Comparison of ENCODE assay signal across 9 cellular contexts in genomic region chr1:10431065-10431730, GRCh38. TPM values are rescaled to one million over a fixed set of nuclear protein-coding genes. Genes with fewer than 3 reads are reported as not detected.
DNase-seq lines count a peak whose midpoint lies in the region; ATAC-seq, FAIRE-seq and TF ChIP-seq lines count a peak whose summit lies in the region.
"Had no signal": no experiment of that assay in that cellular context is flagged by ENCODE, and none has a peak within 500 bp of the region (broad histone marks: within the 10 kb centered on the region; RNA-seq: fewer than 3 reads in every experiment).

No MANE protein-coding gene starts in this region.

- peak overlapping the region; percentile 95 for H3K9ac ChIP-seq in Karpas-422 (ENCODE audit: low read length)
- H3K9ac ChIP-seq in keratinocyte (ENCODE audit: control insufficient read depth, extremely low read depth, insufficient read depth, low read length) = peak overlapping the region; percentile 93

- no peaks in the 10 kb centered on the region for H3K27me3 Mint-ChIP-seq in activated naive CD8-positive, alpha-beta T cell treated with anti-CD3 and anti-CD28 coated beads, Interleukin-2, amount 10 ng/mL, durations not matched to agents 7 days and 5 days

- no peaks in the 10 kb centered on the region for H4K20me1 ChIP-seq in Karpas-422 (ENCODE audit: insufficient read depth, low read depth, low read length)
- no peaks in the 10 kb centered on the region for H4K20me1 ChIP-seq in keratinocyte (ENCODE audit: control insufficient read depth, extremely low read depth, insufficient read depth, low read length)

- no peaks in the 10 kb centered on the region for H3K9me1 ChIP-seq in keratinocyte (ENCODE audit: control insufficient read depth, extremely low read depth, insufficient read depth, low read length)

- POLR2A ChIA-PET in activated naive CD8-positive, alpha-beta T cell treated with anti-CD3 and anti-CD28 coated beads, Interleukin-2, amount 10 ng/mL, durations not matched to agents 7 days and 5 days (lab: Charles Lee) = interaction anchor here (0.6 to 3.1 kb wide), 9 partner anchors 9 to 246 kb away, joined by 3 to 24 read pairs (median 3); partner anchors contain the start of gene PGD

- H3K36me3 ChIP-seq in Karpas-422 (ENCODE audit: insufficient read depth, low read length) (no peaks in the 10 kb centered on the region), keratinocyte (ENCODE audit: control insufficient read depth in 2 of 2, extremely low read depth in 1 of 2, insufficient read depth in 2 of 2, low read length in 2 of 2) (peaks cover 0 to 2% of the 10 kb centered on the region in 2 experiments)

- H3K4me3 Mint-ChIP-seq in activated naive CD8-positive, alpha-beta T cell treated with anti-CD3 and anti-CD28 coated beads, Interleukin-2, amount 10 ng/mL, durations not matched to agents 7 days and 5 days = peak overlapping the region; percentile 92

- H3K4me1 ChIP-seq in Karpas-422 (ENCODE audit: low read length) (peaks cover 40% of the 10 kb centered on the region), keratinocyte (ENCODE audit: control insufficient read depth, extremely low read depth, insufficient read depth, low read length) (peaks cover 12% of the 10 kb centered on the region)

- no peaks in the 10 kb centered on the region for H3K9me3 Mint-ChIP-seq in activated naive CD8-positive, alpha-beta T cell treated with anti-CD3 and anti-CD28 coated beads, Interleukin-2, amount 10 ng/mL, durations not matched to agents 7 days and 5 days

- no peak for TF ChIP-seq CTCF in keratinocyte (optimal IDR thresholded peaks at IDR 0.05 in 1 of 3, IDR thresholded peaks at IDR 0.05 in 1 of 3, conservative IDR thresholded peaks at IDR 0.05 in 1 of 3; ENCODE audit: extremely low read depth in 1 of 3, insufficient read depth in 2 of 3, low read length in 3 of 3)

- peak overlapping the region; percentile 83 for H3K27ac Mint-ChIP-seq in activated naive CD8-positive, alpha-beta T cell treated with anti-CD3 and anti-CD28 coated beads, Interleukin-2, amount 10 ng/mL, durations not matched to agents 7 days and 5 days

- H3K4me2 ChIP-seq in Karpas-422 (ENCODE audit: low read depth, low read length, poor library complexity, severe bottlenecking) = peak overlapping the region; percentile 86
- H3K4me2 ChIP-seq in keratinocyte (ENCODE audit: control insufficient read depth, extremely low read depth, insufficient read depth, low read depth, low read length) = peak overlapping the region; percentile 99

- H3K9me3 ChIP-seq in Karpas-422 (ENCODE audit: low read length) (no peaks in the 10 kb centered on the region), keratinocyte (ENCODE audit: control insufficient read depth, low read depth, low read length) (no peaks in the 10 kb centered on the region)

- no peaks in the 10 kb centered on the region for H3K9me2 ChIP-seq in Karpas-422 (replicated peaks; ENCODE audit: insufficient read depth, low read length)

- peak; percentile 5 for ATAC-seq in activated naive CD8-positive, alpha-beta T cell treated with anti-CD3 and anti-CD28 coated beads, Interleukin-2, amount 10 ng/mL, durations not matched to agents 7 days and 5 days (ENCODE audit: low read depth)
- no peak for ATAC-seq in HG02763 (IDR thresholded peaks at IDR 0.05; ENCODE audit: unreplicated experiment)
- ATAC-seq in HG03521 (IDR thresholded peaks at IDR 0.05; ENCODE audit: unreplicated experiment) = no peak

- peak; percentile 35 for DNase-seq in Daoy (ENCODE audit: low read depth)
- DNase-seq in Karpas-422 = peak; percentile 74
- no peak for DNase-seq in activated naive CD8-positive, alpha-beta T cell treated with anti-CD3 and anti-CD28 coated beads, Interleukin-2, amount 10 ng/mL, durations not matched to agents 7 days and 5 days
- no peak for DNase-seq in keratinocyte (ENCODE audit: low read depth, low spot score)
- peak; percentile 14 for DNase-seq in stromal cell of bone marrow (ENCODE audit: low read depth)
- DNase-seq in H4 (ENCODE audit: low spot score) = no peak

- H3K4me3 ChIP-seq in Karpas-422 (ENCODE audit: low read length) (peak overlapping the region; percentile 95), keratinocyte (ENCODE audit: control insufficient read depth in 2 of 3, extremely low read depth in 1 of 3, insufficient read depth in 2 of 3, low read depth in 1 of 3, low read length in 3 of 3) (peak overlapping the region; percentile 72 to 90 (median 80))

- dilution Hi-C loops in keratinocyte (cut with MboI; ENCODE audit: extremely low pct_ligation_motif_present, low sequenced_read_pairs) = no loop called here

- peak overlapping the region; percentile 77 for H2AFZ ChIP-seq in Karpas-422 (ENCODE audit: low read length)
- H2AFZ ChIP-seq in keratinocyte (ENCODE audit: control insufficient read depth, low read length) = peak overlapping the region; percentile 99

- no peaks in the 10 kb centered on the region for H3K36me3 Mint-ChIP-seq in activated naive CD8-positive, alpha-beta T cell treated with anti-CD3 and anti-CD28 coated beads, Interleukin-2, amount 10 ng/mL, durations not matched to agents 7 days and 5 days

- H3K27me3 ChIP-seq in Karpas-422 (ENCODE audit: low read length) (no peaks in the 10 kb centered on the region; the same call in 1 of the 2 replicates), keratinocyte (ENCODE audit: control insufficient read depth, extremely low read depth, insufficient read depth, low read length) (no peaks in the 10 kb centered on the region)

- H3K79me2 ChIP-seq in Karpas-422 (ENCODE audit: low read length) (peaks cover 42% of the 10 kb centered on the region), keratinocyte (ENCODE audit: control insufficient read depth, insufficient read depth, low read length) (peaks cover 10% of the 10 kb centered on the region)

- peaks cover 19% of the 10 kb centered on the region for H3K4me1 Mint-ChIP-seq in activated naive CD8-positive, alpha-beta T cell treated with anti-CD3 and anti-CD28 coated beads, Interleukin-2, amount 10 ng/mL, durations not matched to agents 7 days and 5 days

- H3K27ac ChIP-seq in Karpas-422 (ENCODE audit: low read length) = peak overlapping the region; percentile 59; the same call in 1 of the 2 replicates
- H3K27ac ChIP-seq in keratinocyte (ENCODE audit: control insufficient read depth, insufficient read depth, low read length) = peak overlapping the region; percentile 79

- FAIRE-seq in keratinocyte (lab: Jason Lieb, UNC) = no peak

RNA-seq across cellular contexts. Expression of gene CENPS, which starts 1.0 kb away (rescaled TPM):
- 19.1 and 52.1 TPM in 2 replicates for total RNA-seq in Daoy (2014; rRNA removed; shearing (Covaris generic))
- 10.6 and 19.8 TPM in 2 replicates for total RNA-seq in Karpas-422 (2014; rRNA removed; shearing (Covaris generic); ENCODE audit: low replicate concordance)
- 10 to 100 TPM; 10.0 to 11.5 TPM for total RNA-seq in activated naive CD8-positive, alpha-beta T cell treated with anti-CD3 and anti-CD28 coated beads, Interleukin-2, amount 10 ng/mL, durations not matched to agents 7 days and 5 days
- polyA plus RNA-seq in keratinocyte = 4.6 to 13.3 TPM (median 10.3 TPM) in 3 replicates
- polyA plus RNA-seq in keratinocyte (2011; ENCODE audit: low read depth) = 6.6 TPM
- 8.5 and 9.2 TPM in 2 replicates for polyA plus RNA-seq in keratinocyte (2011; cell fraction: cytosol; rRNA removed)
- 2.7 and 4.3 TPM in 2 replicates for polyA plus RNA-seq in keratinocyte (2011; cell fraction: nucleus; rRNA removed)
- polyA plus RNA-seq in keratinocyte (2012; ENCODE audit: low replicate concordance) = 6.8 and 19.8 TPM in 2 replicates
- polyA minus RNA-seq in keratinocyte = 1.6 to 4.4 TPM (median 2.6 TPM) in 3 replicates
- polyA minus RNA-seq in keratinocyte (2011; cell fraction: cytosol; rRNA and poly(A)+ RNA removed) = 4.6 TPM
- 1.3 and 1.6 TPM in 2 replicates for polyA minus RNA-seq in keratinocyte (2011; cell fraction: nucleus; rRNA and poly(A)+ RNA removed)
- total RNA-seq in H4 (2014; rRNA removed; shearing (Covaris generic)) = 24.5 and 31.4 TPM in 2 replicates

RNA-seq across cellular contexts. Expression of gene CORT, which starts 18.6 kb away (rescaled TPM):
- 0.51 TPM in 1 of 2 replicates, not detected in the other for total RNA-seq in Daoy (2014; rRNA removed; shearing (Covaris generic))
- total RNA-seq in Karpas-422 (2014; rRNA removed; shearing (Covaris generic); ENCODE audit: low replicate concordance) = 0.34 and 3.5 TPM in 2 replicates
- total RNA-seq in activated naive CD8-positive, alpha-beta T cell treated with anti-CD3 and anti-CD28 coated beads, Interleukin-2, amount 10 ng/mL, durations not matched to agents 7 days and 5 days = under 1 TPM; 0.31 to 0.39 TPM
- polyA plus RNA-seq in keratinocyte = 0.17 TPM in 1 of 3 replicates, not detected in the others
- polyA plus RNA-seq in keratinocyte (2011; ENCODE audit: low read depth) = not detected
- polyA plus RNA-seq in keratinocyte (2011; cell fraction: cytosol; rRNA removed) = not detected in 2 replicates
- polyA plus RNA-seq in keratinocyte (2011; cell fraction: nucleus; rRNA removed) = 0.27 TPM in 1 of 2 replicates, not detected in the other
- polyA plus RNA-seq in keratinocyte (2012; ENCODE audit: low replicate concordance) = not detected in 2 replicates
- polyA minus RNA-seq in keratinocyte = not detected in 3 replicates
- polyA minus RNA-seq in keratinocyte (2011; cell fraction: cytosol; rRNA and poly(A)+ RNA removed) = not detected
- not detected in 2 replicates for polyA minus RNA-seq in keratinocyte (2011; cell fraction: nucleus; rRNA and poly(A)+ RNA removed)
- total RNA-seq in H4 (2014; rRNA removed; shearing (Covaris generic)) = 0.41 TPM in 1 of 2 replicates, not detected in the other
- total RNA-seq: subcutaneous adipose tissue had no signal

RNA-seq across cellular contexts. Expression of gene PGD, which starts 32.3 kb away (rescaled TPM):
- total RNA-seq in Daoy (2014; rRNA removed; shearing (Covaris generic)) = 78.7 and 82.7 TPM in 2 replicates
- total RNA-seq in Karpas-422 (2014; rRNA removed; shearing (Covaris generic); ENCODE audit: low replicate concordance) = 65.3 and 78.8 TPM in 2 replicates
- 10 to 100 TPM; 67.1 to 67.3 TPM for total RNA-seq in activated naive CD8-positive, alpha-beta T cell treated with anti-CD3 and anti-CD28 coated beads, Interleukin-2, amount 10 ng/mL, durations not matched to agents 7 days and 5 days
- 67.2 to 104 TPM (median 79.1 TPM) in 3 replicates for polyA plus RNA-seq in keratinocyte
- 68.5 TPM for polyA plus RNA-seq in keratinocyte (2011; ENCODE audit: low read depth)
- 63.1 and 79.2 TPM in 2 replicates for polyA plus RNA-seq in keratinocyte (2011; cell fraction: cytosol; rRNA removed)
- 76.3 and 82.2 TPM in 2 replicates for polyA plus RNA-seq in keratinocyte (2011; cell fraction: nucleus; rRNA removed)
- polyA plus RNA-seq in keratinocyte (2012; ENCODE audit: low replicate concordance) = 53.6 and 220 TPM in 2 replicates
- 115 to 139 TPM (median 134 TPM) in 3 replicates for polyA minus RNA-seq in keratinocyte
- 69.6 TPM for polyA minus RNA-seq in keratinocyte (2011; cell fraction: cytosol; rRNA and poly(A)+ RNA removed)
- 37.8 and 47.8 TPM in 2 replicates for polyA minus RNA-seq in keratinocyte (2011; cell fraction: nucleus; rRNA and poly(A)+ RNA removed)
- total RNA-seq in H4 (2014; rRNA removed; shearing (Covaris generic)) = 119 and 198 TPM in 2 replicates

RNA-seq across cellular contexts. Expression of gene DFFA, which starts 41.1 kb away (rescaled TPM):
- 38.5 and 43.9 TPM in 2 replicates for total RNA-seq in Daoy (2014; rRNA removed; shearing (Covaris generic))
- total RNA-seq in Karpas-422 (2014; rRNA removed; shearing (Covaris generic); ENCODE audit: low replicate concordance) = 42.9 and 61.9 TPM in 2 replicates
- total RNA-seq in activated naive CD8-positive, alpha-beta T cell treated with anti-CD3 and anti-CD28 coated beads, Interleukin-2, amount 10 ng/mL, durations not matched to agents 7 days and 5 days = 10 to 100 TPM; 31.9 to 33.2 TPM
- 44.4 to 63.1 TPM (median 53.1 TPM) in 3 replicates for polyA plus RNA-seq in keratinocyte
- polyA plus RNA-seq in keratinocyte (2011; ENCODE audit: low read depth) = 35.4 TPM
- polyA plus RNA-seq in keratinocyte (2011; cell fraction: cytosol; rRNA removed) = 40.6 and 46.4 TPM in 2 replicates
- polyA plus RNA-seq in keratinocyte (2011; cell fraction: nucleus; rRNA removed) = 31.0 and 31.3 TPM in 2 replicates
- polyA plus RNA-seq in keratinocyte (2012; ENCODE audit: low replicate concordance) = 18.7 and 58.0 TPM in 2 replicates
- 55.7 to 77.5 TPM (median 66.3 TPM) in 3 replicates for polyA minus RNA-seq in keratinocyte
- 36.6 TPM for polyA minus RNA-seq in keratinocyte (2011; cell fraction: cytosol; rRNA and poly(A)+ RNA removed)
- polyA minus RNA-seq in keratinocyte (2011; cell fraction: nucleus; rRNA and poly(A)+ RNA removed) = 16.8 and 30.4 TPM in 2 replicates
- total RNA-seq in H4 (2014; rRNA removed; shearing (Covaris generic)) = 28.8 and 36.8 TPM in 2 replicates

RNA-seq across cellular contexts. Expression of gene PEX14, which starts 43.6 kb away (rescaled TPM):
- 10.9 and 22.6 TPM in 2 replicates for total RNA-seq in Daoy (2014; rRNA removed; shearing (Covaris generic))
- 9.1 and 11.0 TPM in 2 replicates for total RNA-seq in Karpas-422 (2014; rRNA removed; shearing (Covaris generic); ENCODE audit: low replicate concordance)
- 10 to 100 TPM; 21.6 to 25.2 TPM for total RNA-seq in activated naive CD8-positive, alpha-beta T cell treated with anti-CD3 and anti-CD28 coated beads, Interleukin-2, amount 10 ng/mL, durations not matched to agents 7 days and 5 days
- polyA plus RNA-seq in keratinocyte = 7.3 to 19.4 TPM (median 8.4 TPM) in 3 replicates
- polyA plus RNA-seq in keratinocyte (2011; ENCODE audit: low read depth) = 3.3 TPM
- polyA plus RNA-seq in keratinocyte (2011; cell fraction: cytosol; rRNA removed) = 7.5 and 15.1 TPM in 2 replicates
- polyA plus RNA-seq in keratinocyte (2011; cell fraction: nucleus; rRNA removed) = 35.5 and 39.3 TPM in 2 replicates
- 16.7 and 23.8 TPM in 2 replicates for polyA plus RNA-seq in keratinocyte (2012; ENCODE audit: low replicate concordance)
- 9.4 to 18.0 TPM (median 10.6 TPM) in 3 replicates for polyA minus RNA-seq in keratinocyte
- 14.6 TPM for polyA minus RNA-seq in keratinocyte (2011; cell fraction: cytosol; rRNA and poly(A)+ RNA removed)
- polyA minus RNA-seq in keratinocyte (2011; cell fraction: nucleus; rRNA and poly(A)+ RNA removed) = 12.5 and 18.2 TPM in 2 replicates
- total RNA-seq in H4 (2014; rRNA removed; shearing (Covaris generic)) = 9.3 and 14.0 TPM in 2 replicates

Comparison
In these comparisons a context has a peak if more than half of its experiments do, and no peak if none do; other contexts are left out.
1. DNase-seq: peak in Daoy (single experiment), Karpas-422 (single experiment) and stromal cell of bone marrow (single experiment); none in activated naive CD8-positive, alpha-beta T cell treated with anti-CD3 and anti-CD28 coated beads, Interleukin-2, amount 10 ng/mL, durations not matched to agents 7 days and 5 days (single experiment), keratinocyte (single experiment) and H4 (single experiment).